Comparison of ENCODE assay signal across 14 cellular contexts in genomic region chr13:91329736-91330135, GRCh38.
"Had no signal": no experiment of that assay in that cellular context is flagged by ENCODE, and none has a peak within 500 bp of the region (broad histone marks: within the 10 kb centered on the region; RNA-seq: fewer than 3 reads in every experiment).

No MANE protein-coding gene starts in this region.

- H3K4me3 Mint-ChIP-seq: activated CD4-positive, alpha-beta T cell treated with anti-CD3 and anti-CD28 coated beads, Interleukin-2, amount 10 ng/mL, durations not matched to agents 7 days and 5 days; activated naive CD8-positive, alpha-beta T cell treated with anti-CD3 and anti-CD28 coated beads for 36 hours; activated T-helper 1 cell treated with anti-CD3 and anti-CD28 coated beads, Interleukin-12 subunit alpha, Interleukin-12 subunit beta, Interleukin-2, Interleukin-4 antibody, amounts not matched to agents 30 ng/mL and 10 ng/mL and 1 ng/mL, durations not matched to agents 14 hours and 24 hours and 36 hours; dendritic cell treated with granulocyte-macrophage colony-stimulating factor and Interleukin-4, amounts not matched to agents 40 ng/mL and 50 ng/mL, for 4 days; nephron; stimulated activated naive B cell treated with anti-CD40 and anti-IgM and Interleukin-4, amounts not matched to agents 10 μg/mL and 1 μg/mL and 100 μg/mL, for 72 hours had no signal

- H3K36me3 Mint-ChIP-seq: activated naive CD8-positive, alpha-beta T cell treated with anti-CD3 and anti-CD28 coated beads for 36 hours; stimulated activated naive B cell treated with anti-CD40 and anti-IgM and Interleukin-4, amounts not matched to agents 10 μg/mL and 1 μg/mL and 100 μg/mL, for 72 hours had no signal

- H3K27ac ChIP-seq: foreskin keratinocyte, tibial artery had no signal

- H3K9me3 ChIP-seq: tibial artery had no signal

- H3K4me3 ChIP-seq: tibial artery had no signal

- FAIRE-seq: urothelium cell line had no signal

- H3K27me3 Mint-ChIP-seq: dendritic cell treated with granulocyte-macrophage colony-stimulating factor and Interleukin-4, amounts not matched to agents 40 ng/mL and 50 ng/mL, for 4 days; stimulated activated naive B cell treated with anti-CD40 and anti-IgM and Interleukin-4, amounts not matched to agents 10 μg/mL and 1 μg/mL and 100 μg/mL, for 72 hours had no signal

- H3K9me3 Mint-ChIP-seq: activated CD4-positive, alpha-beta T cell treated with anti-CD3 and anti-CD28 coated beads, Interleukin-2, amount 10 ng/mL, durations not matched to agents 7 days and 5 days; dendritic cell treated with granulocyte-macrophage colony-stimulating factor and Interleukin-4, amounts not matched to agents 40 ng/mL and 50 ng/mL, for 4 days; nephron; stimulated activated naive B cell treated with anti-CD40 and anti-IgM and Interleukin-4, amounts not matched to agents 10 μg/mL and 1 μg/mL and 100 μg/mL, for 72 hours had no signal

- H3K27me3 ChIP-seq: tibial artery had no signal

- H3K4me1 ChIP-seq: foreskin keratinocyte, tibial artery had no signal

- H3K27ac Mint-ChIP-seq: activated CD4-positive, alpha-beta T cell treated with anti-CD3 and anti-CD28 coated beads, Interleukin-2, amount 10 ng/mL, durations not matched to agents 7 days and 5 days; activated T-helper 1 cell treated with anti-CD3 and anti-CD28 coated beads, Interleukin-12 subunit alpha, Interleukin-12 subunit beta, Interleukin-2, Interleukin-4 antibody, amounts not matched to agents 30 ng/mL and 10 ng/mL and 1 ng/mL, durations not matched to agents 14 hours and 24 hours and 36 hours; dendritic cell treated with granulocyte-macrophage colony-stimulating factor and Interleukin-4, amounts not matched to agents 40 ng/mL and 50 ng/mL, for 4 days; nephron; stimulated activated naive B cell treated with anti-CD40 and anti-IgM and Interleukin-4, amounts not matched to agents 10 μg/mL and 1 μg/mL and 100 μg/mL, for 72 hours had no signal

- ATAC-seq: foreskin keratinocyte; stimulated activated naive B cell treated with anti-CD40 and anti-IgM and Interleukin-4, amounts not matched to agents 10 μg/mL and 1 μg/mL and 100 μg/mL, for 72 hours had no signal

- DNase-seq: activated CD4-positive, alpha-beta T cell treated with anti-CD3 and anti-CD28 coated beads, Interleukin-2, amount 10 ng/mL, durations not matched to agents 7 days and 5 days; activated naive CD8-positive, alpha-beta T cell treated with anti-CD3 and anti-CD28 coated beads for 36 hours; aorta; effector memory CD4-positive, alpha-beta T cell; foreskin keratinocyte; kidney glomerular epithelial cell; occipital lobe; stimulated activated CD4-positive, alpha-beta T cell treated with anti-CD3 and anti-CD28 coated beads, Interleukin-2, amount 100 ng/mL, for 48 hours; stimulated activated naive B cell treated with anti-CD40 and anti-IgM and Interleukin-4, amounts not matched to agents 10 μg/mL and 1 μg/mL and 100 μg/mL, for 72 hours; tibial artery had no signal

- H3K36me3 ChIP-seq: tibial artery had no signal
